Comparison of ENCODE assay signal across 9 cellular contexts in the genomic region with DNA sequence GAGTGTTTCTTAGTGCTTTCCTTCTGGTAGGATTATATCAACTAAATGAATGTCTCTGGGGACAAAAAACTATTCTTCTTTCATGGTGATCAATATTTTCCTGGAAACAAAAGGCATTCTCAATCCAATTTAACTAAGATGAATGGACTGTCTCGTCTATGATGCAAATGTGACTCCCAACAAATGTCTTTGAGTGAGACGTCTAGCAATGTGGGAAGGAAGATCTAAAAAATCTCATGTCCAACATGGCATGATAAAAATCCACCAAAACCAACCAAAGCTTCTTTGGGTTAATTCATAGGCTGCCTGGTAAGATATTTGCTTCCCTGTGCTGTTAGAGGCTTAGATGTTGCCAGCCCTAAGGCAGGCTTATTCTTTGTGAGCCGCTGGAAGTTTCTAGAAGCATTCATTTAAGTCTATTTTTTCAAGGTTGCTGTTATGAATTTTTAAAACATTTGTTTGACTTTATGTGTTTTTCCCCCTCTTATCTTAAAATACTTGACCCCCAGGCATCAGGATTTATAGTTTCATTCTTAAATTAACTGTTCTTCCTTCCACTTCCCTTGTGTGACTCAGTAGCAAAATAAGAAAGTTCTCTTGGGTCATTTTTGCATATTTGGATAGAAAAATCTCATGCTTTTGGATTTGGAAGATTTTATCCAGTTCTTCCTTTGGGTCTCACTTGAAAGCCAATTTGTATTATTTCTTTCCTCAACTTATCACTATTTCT.
"Had no signal": no experiment of that assay in that cellular context is flagged by ENCODE, and none has a peak within 500 bp of the region (broad histone marks: within the 10 kb centered on the region; RNA-seq: fewer than 3 reads in every experiment).

No MANE protein-coding gene starts in this region.

- H3K27me3 ChIP-seq: pancreas had no signal

- H3K36me3 Mint-ChIP-seq: activated CD4-positive, alpha-beta memory T cell treated with anti-CD3 and anti-CD28 coated beads for 36 hours; activated naive CD8-positive, alpha-beta T cell; stimulated activated memory B cell treated with anti-CD40 and anti-IgM and Interleukin-4, amounts not matched to agents 10 μg/mL and 1 μg/mL and 100 μg/mL, for 72 hours had no signal

- H3K4me3 Mint-ChIP-seq: activated CD4-positive, alpha-beta memory T cell treated with anti-CD3 and anti-CD28 coated beads for 36 hours; activated naive CD8-positive, alpha-beta T cell; stimulated activated memory B cell treated with anti-CD40 and anti-IgM and Interleukin-4, amounts not matched to agents 10 μg/mL and 1 μg/mL and 100 μg/mL, for 72 hours; type B pancreatic cell had no signal

- H3K27ac Mint-ChIP-seq: activated CD4-positive, alpha-beta memory T cell treated with anti-CD3 and anti-CD28 coated beads for 36 hours; activated naive CD8-positive, alpha-beta T cell; stimulated activated memory B cell treated with anti-CD40 and anti-IgM and Interleukin-4, amounts not matched to agents 10 μg/mL and 1 μg/mL and 100 μg/mL, for 72 hours; type B pancreatic cell had no signal

- H3K4me1 Mint-ChIP-seq: stimulated activated memory B cell treated with anti-CD40 and anti-IgM and Interleukin-4, amounts not matched to agents 10 μg/mL and 1 μg/mL and 100 μg/mL, for 72 hours had no signal

- ATAC-seq: stimulated activated memory B cell treated with anti-CD40 and anti-IgM and Interleukin-4, amounts not matched to agents 10 μg/mL and 1 μg/mL and 100 μg/mL, for 72 hours had no signal

- H3K9me3 Mint-ChIP-seq: activated CD4-positive, alpha-beta memory T cell treated with anti-CD3 and anti-CD28 coated beads for 36 hours; stimulated activated memory B cell treated with anti-CD40 and anti-IgM and Interleukin-4, amounts not matched to agents 10 μg/mL and 1 μg/mL and 100 μg/mL, for 72 hours; type B pancreatic cell had no signal

- H3K9me3 ChIP-seq: pancreas had no signal

- H3K27ac ChIP-seq: pancreas had no signal

- DNase-seq: activated CD4-positive, alpha-beta memory T cell treated with anti-CD3 and anti-CD28 coated beads for 36 hours; activated gamma-delta T cell; activated T-cell treated with anti-CD3 and anti-CD28 coated beads, Interleukin-2, amount 50 U/mL, for 48 hours; pancreas; T-helper 9 cell had no signal

- H3K4me3 ChIP-seq: pancreas, skin epidermis had no signal

- H3K4me1 ChIP-seq: pancreas had no signal

- H3K27me3 Mint-ChIP-seq: type B pancreatic cell had no signal
